In genomic region chr16:80540516-80541305, GRCh38 we compare ENCODE assay signal across 8 cellular contexts. TPM values are rescaled to one million over a fixed set of nuclear protein-coding genes. Genes with fewer than 3 reads are reported as not detected.
DNase-seq lines count a peak whose midpoint lies in the region; ATAC-seq and TF ChIP-seq lines count a peak whose summit lies in the region.

TSS of gene DYNLRB2 (plus strand) at chr16:80540993. CDS start at chr16:80541077, 84 bp downstream.

- no peaks in the 10 kb centered on the region for H3K9me3 Mint-ChIP-seq in activated naive CD8-positive, alpha-beta T cell treated with anti-CD3 and anti-CD28 coated beads, Interleukin-2, amount 10 ng/mL, durations not matched to agents 7 days and 5 days

- H3K9me3 ChIP-seq in Karpas-422 (ENCODE audit: low read length) (no peaks in the 10 kb centered on the region), SK-N-MC (ENCODE audit: low read depth, low read length) (no peaks in the 10 kb centered on the region)

- POLR2A ChIA-PET in activated naive CD8-positive, alpha-beta T cell treated with anti-CD3 and anti-CD28 coated beads, Interleukin-2, amount 10 ng/mL, durations not matched to agents 7 days and 5 days (lab: Charles Lee), result interaction anchor here (0.6 to 1.3 kb wide), 2 partner anchors 14 to 50 kb away, joined by 3 read pairs; no protein-coding TSS in a partner anchor

- H3K4me3 ChIP-seq in Karpas-422 (ENCODE audit: low read length) (peak within 1 kb of the TSS; percentile 66), SK-N-MC (peak within 1 kb of the TSS; percentile 81)

- H3K9ac ChIP-seq in Karpas-422 (ENCODE audit: low read length) (peak within 1 kb of the TSS; percentile 49; the same call in 1 of the 2 replicates), SK-N-MC (ENCODE audit: insufficient read length) (peak within 1 kb of the TSS; percentile 55)

- no peaks in the 10 kb centered on the region for H3K36me3 ChIP-seq in Karpas-422 (ENCODE audit: insufficient read depth, low read length)
- no peaks in the 10 kb centered on the region for H3K36me3 ChIP-seq in SK-N-MC (ENCODE audit: insufficient read depth, low read length)

- H3K4me2 ChIP-seq in Karpas-422 (ENCODE audit: low read depth, low read length, poor library complexity, severe bottlenecking), result peak within 1 kb of the TSS; percentile 65

- ATAC-seq in GM21717 (IDR thresholded peaks at IDR 0.05; ENCODE audit: unreplicated experiment), result peak; percentile 93
- ATAC-seq in activated naive CD8-positive, alpha-beta T cell treated with anti-CD3 and anti-CD28 coated beads, Interleukin-2, amount 10 ng/mL, durations not matched to agents 7 days and 5 days (ENCODE audit: low read depth), result peak; percentile 96
- peak; percentile 93 for ATAC-seq in omental fat pad (ENCODE audit: low FRiP score)

- H3K27me3 Mint-ChIP-seq in activated naive CD8-positive, alpha-beta T cell treated with anti-CD3 and anti-CD28 coated beads, Interleukin-2, amount 10 ng/mL, durations not matched to agents 7 days and 5 days, result peaks cover 12% of the 10 kb centered on the region

- peaks cover 6% of the 10 kb centered on the region for H3K36me3 Mint-ChIP-seq in activated naive CD8-positive, alpha-beta T cell treated with anti-CD3 and anti-CD28 coated beads, Interleukin-2, amount 10 ng/mL, durations not matched to agents 7 days and 5 days

- peak; percentile 43 for DNase-seq in DMS79 (lab: John Stamatoyannopoulos, UW)
- DNase-seq in Karpas-422, result peak; percentile 91
- peak; percentile 5 for DNase-seq in SK-N-MC (ENCODE audit: low read depth, low spot score)
- peak; percentile 96 for DNase-seq in activated naive CD8-positive, alpha-beta T cell treated with anti-CD3 and anti-CD28 coated beads, Interleukin-2, amount 10 ng/mL, durations not matched to agents 7 days and 5 days
- DNase-seq in head of caudate nucleus, result peak; percentile 79 to 97 (median 94)
- peak; percentile 65 for DNase-seq in omental fat pad (ENCODE audit: low spot score)

- H3K4me3 Mint-ChIP-seq in activated naive CD8-positive, alpha-beta T cell treated with anti-CD3 and anti-CD28 coated beads, Interleukin-2, amount 10 ng/mL, durations not matched to agents 7 days and 5 days, result peak within 1 kb of the TSS; percentile 94

- H3K4me1 ChIP-seq in Karpas-422 (ENCODE audit: low read length), result peaks cover 7% of the 10 kb centered on the region

- no peak for TF ChIP-seq CTCF in omental fat pad (IDR thresholded peaks at IDR 0.05)

- H3K27ac Mint-ChIP-seq in activated naive CD8-positive, alpha-beta T cell treated with anti-CD3 and anti-CD28 coated beads, Interleukin-2, amount 10 ng/mL, durations not matched to agents 7 days and 5 days, result peak within 1 kb of the TSS; percentile 95

- H3K27me3 ChIP-seq in Karpas-422 (ENCODE audit: low read length), result no peaks in the 10 kb centered on the region

- no peaks in the 10 kb centered on the region for H3K9me2 ChIP-seq in Karpas-422 (replicated peaks; ENCODE audit: insufficient read depth, low read length)

- peak within 1 kb of the TSS; percentile 92 for H2AFZ ChIP-seq in Karpas-422 (ENCODE audit: low read length)

- H3K27ac ChIP-seq in Karpas-422 (ENCODE audit: low read length), result no peak within 1 kb of the TSS
- H3K27ac ChIP-seq in SK-N-MC, result no peak within 1 kb of the TSS
- peak within 1 kb of the TSS; percentile 30 for H3K27ac ChIP-seq in temporal lobe (ENCODE audit: low read depth, low read length)

- peaks cover 16% of the 10 kb centered on the region for H3K4me1 Mint-ChIP-seq in activated naive CD8-positive, alpha-beta T cell treated with anti-CD3 and anti-CD28 coated beads, Interleukin-2, amount 10 ng/mL, durations not matched to agents 7 days and 5 days

- no peaks in the 10 kb centered on the region for H3K79me2 ChIP-seq in Karpas-422 (ENCODE audit: low read length)

- intact Hi-C loops in head of caudate nucleus (cut with DNase I), result no loop called here

- no peaks in the 10 kb centered on the region for H4K20me1 ChIP-seq in Karpas-422 (ENCODE audit: insufficient read depth, low read depth, low read length)

RNA-seq across cellular contexts. Expression of gene DYNLRB2, which starts in this region (rescaled TPM):
- total RNA-seq in Karpas-422 (2014; rRNA removed; shearing (Covaris generic); ENCODE audit: low replicate concordance), result not detected in 2 replicates
- not detected for total RNA-seq in activated naive CD8-positive, alpha-beta T cell treated with anti-CD3 and anti-CD28 coated beads, Interleukin-2, amount 10 ng/mL, durations not matched to agents 7 days and 5 days
- 1 to 10 TPM in 2 of 4 donors, not detected in 2; 1.5 to 8.2 TPM for total RNA-seq in omental fat pad
- 1.7 TPM for total RNA-seq in temporal lobe

Comparison
In these comparisons a context has a peak if more than half of its experiments do, and no peak if none do; other contexts are left out.
1. Peak in DNase-seq, H3K4me3 ChIP-seq, H3K9ac ChIP-seq and H3K4me2 ChIP-seq in Karpas-422; RNA of the gene not detected or under 1 TPM.
2. Peak in DNase-seq and ATAC-seq in activated naive CD8-positive, alpha-beta T cell treated with anti-CD3 and anti-CD28 coated beads, Interleukin-2, amount 10 ng/mL, durations not matched to agents 7 days and 5 days; RNA of the gene not detected or under 1 TPM.
3. DNase-seq: peak in every context shown above with its lines; median percentile 96 in activated naive CD8-positive, alpha-beta T cell treated with anti-CD3 and anti-CD28 coated beads, Interleukin-2, amount 10 ng/mL, durations not matched to agents 7 days and 5 days; 94 in head of caudate nucleus; 91 in Karpas-422; 65 in omental fat pad; 43 in DMS79; 5 in SK-N-MC.